In genomic region chr17:38627957-38628356, GRCh38 we compare ENCODE assay signal across 1 cellular context.
TF ChIP-seq lines count a peak whose summit lies in the region.

No MANE protein-coding gene starts in this region.

TF ChIP-seq in HepG2, 621 proteins besides CTCF, POLR2A, EP300 and RAD21 (continued from another document):
- TF ChIP-seq ZNF460 (CRISPR knock-in tag; IDR thresholded peaks at IDR 0.05; ENCODE audit: borderline replicate concordance) = peak; percentile 31; the same call in 1 of the 2 replicates
- no peak for TF ChIP-seq ZBTB10 (CRISPR knock-in tag; IDR thresholded peaks at IDR 0.05; ENCODE audit: borderline replicate concordance)
- no peak for TF ChIP-seq ZNF33A (CRISPR knock-in tag; IDR thresholded peaks at IDR 0.05; ENCODE audit: borderline replicate concordance)
